8 cellular contexts compared by ENCODE assay signal in genomic region chr5:1080414-1080813, GRCh38.
"Had no signal": no experiment of that assay in that cellular context is flagged by ENCODE, and none has a peak within 500 bp of the region (broad histone marks: within the 10 kb centered on the region; RNA-seq: fewer than 3 reads in every experiment).

No MANE protein-coding gene starts in this region.

- H3K4me1 ChIP-seq: tibial nerve, vagina had no signal

- DNase-seq: activated CD4-positive, alpha-beta memory T cell treated with anti-CD3 and anti-CD28 coated beads, Interleukin-2, amount 10 ng/mL, durations not matched to agents 7 days and 5 days; activated CD4-positive, CD25-positive, alpha-beta regulatory T cell treated with anti-CD3 and anti-CD28 coated beads, Interleukin-2, amount 50 U/mL, for 72 hours; central memory CD4-positive, alpha-beta T cell; cortex of kidney; effector memory CD8-positive, alpha-beta T cell; T-helper 9 cell had no signal

- ATAC-seq: effector memory CD8-positive, alpha-beta T cell had no signal

- H3K27ac ChIP-seq: tibial nerve, vagina had no signal

- H3K9me3 ChIP-seq: tibial nerve, vagina had no signal

- H3K4me3 ChIP-seq: tibial nerve, vagina had no signal
